Comparison of ENCODE assay signal across 22 cellular contexts in the genomic region with DNA sequence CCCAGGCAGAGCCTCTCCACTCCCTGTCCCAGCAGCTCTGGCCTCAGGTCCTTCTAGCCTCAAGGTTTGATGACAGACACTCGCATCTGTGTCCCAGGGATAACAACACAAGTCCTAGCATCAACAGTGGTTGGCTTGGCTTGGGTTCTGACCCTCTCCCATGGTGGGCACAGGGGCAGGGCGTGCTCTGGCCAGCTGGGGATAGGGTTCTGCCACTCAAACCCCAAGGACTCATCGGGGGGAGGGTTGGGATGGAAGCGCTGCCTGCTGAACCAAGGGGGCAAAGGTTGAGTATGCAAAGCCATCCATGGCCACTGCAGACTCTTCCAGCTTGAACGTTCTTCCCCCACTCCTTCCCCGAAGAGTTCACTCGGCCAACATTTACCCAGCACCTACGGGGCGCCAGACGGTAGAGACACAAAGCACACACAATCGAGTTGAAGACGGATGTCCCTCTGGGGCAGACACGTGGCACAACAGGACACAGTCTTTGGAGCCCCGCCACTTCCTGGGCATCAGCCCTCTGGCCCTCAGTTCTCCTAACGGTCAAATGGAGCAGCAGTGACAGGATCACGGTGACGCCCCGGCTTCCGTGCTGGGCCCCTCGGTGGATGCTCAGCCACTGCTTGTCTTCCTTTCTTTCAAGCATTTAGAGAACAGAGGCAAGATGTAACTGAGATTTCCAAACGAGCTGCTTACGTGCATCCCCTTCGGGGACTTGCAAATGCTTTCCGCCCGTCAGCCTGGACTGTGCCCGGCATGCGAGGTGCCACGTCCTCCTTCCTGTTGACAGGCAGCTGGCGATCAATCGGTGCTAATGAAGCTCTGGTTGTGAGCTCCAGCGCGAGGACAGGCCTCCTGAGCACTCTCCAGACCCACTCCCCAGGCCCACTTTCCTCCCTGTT. TPM values are rescaled to one million over a fixed set of nuclear protein-coding genes. Genes with fewer than 3 reads are reported as not detected.
"Had no signal": no experiment of that assay in that cellular context is flagged by ENCODE, and none has a peak within 500 bp of the region (broad histone marks: within the 10 kb centered on the region; RNA-seq: fewer than 3 reads in every experiment).

No MANE protein-coding gene starts in this region.

- H3K4me3 ChIP-seq: gastrocnemius medialis, lung, right atrium auricular region, stomach had no signal

- H3K27me3 ChIP-seq: right atrium auricular region had no signal

- ATAC-seq: activated CD4-positive, alpha-beta T cell treated with anti-CD3 and anti-CD28 coated beads for 36 hours; activated naive CD8-positive, alpha-beta T cell treated with anti-CD3 and anti-CD28 coated beads, Interleukin-2, amount 50 U/mL, for 24 hours; gastrocnemius medialis; left colon; stimulated activated effector memory CD8-positive, alpha-beta T cell treated with anti-CD3 and anti-CD28 coated beads, Interleukin-12 subunit alpha, Interleukin-12 subunit beta, amount 100 ng/mL, for 72 hours; WTC11 had no signal

- FAIRE-seq: colon, small intestine, TTC549 had no signal

- DNase-seq: activated CD4-positive, alpha-beta T cell treated with anti-CD3 and anti-CD28 coated beads for 36 hours; activated CD4-positive, alpha-beta T cell treated with anti-CD3 and anti-CD28 coated beads, Interleukin-2, amount 50 U/mL, for 48 hours; activated naive CD4-positive, alpha-beta T cell treated with anti-CD3 and anti-CD28 coated beads, Interleukin-2, amount 10 ng/mL, durations not matched to agents 7 days and 5 days; activated naive CD8-positive, alpha-beta T cell treated with anti-CD3 and anti-CD28 coated beads, Interleukin-2, amount 50 U/mL, for 24 hours; activated T-cell treated with anti-CD3 and anti-CD28 coated beads, Interleukin-2, amount 50 U/mL, for 24 hours; anterior cingulate cortex; central memory CD4-positive, alpha-beta T cell; gastrocnemius medialis; midbrain; small intestine; stimulated activated CD4-positive, alpha-beta T cell treated with anti-CD3 and anti-CD28 coated beads, Interleukin-4, amount 100 ng/mL, for 24 hours; stomach; trophoblast cell had no signal

- H3K9me3 ChIP-seq: gastrocnemius medialis had no signal

- H3K27ac ChIP-seq: gastrocnemius medialis, right atrium auricular region, stomach had no signal

- H3K36me3 ChIP-seq: gastrocnemius medialis, right atrium auricular region, stomach had no signal

- H3K4me1 ChIP-seq: gastrocnemius medialis, right atrium auricular region, stomach had no signal

RNA-seq across cellular contexts. Expression of a gene that starts 42.6 kb away (rescaled TPM):
- total RNA-seq: activated CD4-positive, alpha-beta T cell treated with anti-CD3 and anti-CD28 coated beads for 36 hours; activated T-helper 2 cell treated with anti-CD3 and anti-CD28 coated beads, Interferon-gamma antibody, Interleukin-2, Interleukin-4, amounts not matched to agents 10 μg/mL and 5 μg/mL and 100 μg/mL, durations not matched to agents 14 hours and 24 hours and 36 hours; left colon; omental fat pad; right atrium auricular region had no signal

RNA-seq across cellular contexts. Expression of a gene that starts 56.6 kb away (rescaled TPM):
- total RNA-seq: activated CD4-positive, alpha-beta T cell treated with anti-CD3 and anti-CD28 coated beads for 36 hours; activated T-helper 2 cell treated with anti-CD3 and anti-CD28 coated beads, Interferon-gamma antibody, Interleukin-2, Interleukin-4, amounts not matched to agents 10 μg/mL and 5 μg/mL and 100 μg/mL, durations not matched to agents 14 hours and 24 hours and 36 hours had no signal
